11 cellular contexts compared by ENCODE assay signal in the genomic region with DNA sequence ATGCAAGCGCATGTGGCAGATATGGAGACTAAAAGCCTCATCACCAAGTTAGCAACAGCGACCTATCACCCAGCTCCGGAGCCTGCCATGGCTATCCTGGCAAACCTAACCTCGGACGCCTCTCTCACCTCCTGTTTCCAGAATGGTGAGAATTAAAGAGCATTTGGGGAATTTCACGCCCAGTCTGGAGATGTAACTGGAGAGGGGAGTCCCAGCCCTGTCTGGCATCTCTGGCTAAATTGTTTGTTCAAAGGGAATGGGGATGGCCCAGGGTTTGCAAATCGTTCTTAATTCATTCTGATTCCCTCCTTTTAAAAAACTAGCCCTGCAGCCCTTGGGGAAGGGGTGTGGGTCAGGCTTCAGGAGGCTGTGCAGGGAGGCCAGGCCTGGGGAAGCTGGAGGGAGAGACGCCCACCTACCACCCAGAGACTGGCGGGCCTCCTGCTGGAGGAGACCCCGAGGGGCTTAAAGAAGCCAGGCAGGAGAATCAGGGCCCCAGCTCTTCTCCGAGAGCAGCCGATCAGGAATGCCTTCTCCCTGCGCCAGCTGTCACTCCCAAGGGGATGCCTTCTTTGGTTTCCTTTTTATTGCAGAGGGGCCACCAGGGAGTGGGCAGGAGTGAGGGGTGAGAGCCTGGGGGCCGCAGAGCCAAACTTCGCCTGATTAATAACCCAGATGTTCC. TPM values are rescaled to one million over a fixed set of nuclear protein-coding genes. Genes with fewer than 3 reads are reported as not detected.
DNase-seq lines count a peak whose midpoint lies in the region; ATAC-seq and TF ChIP-seq lines count a peak whose summit lies in the region.
"Had no signal": no experiment of that assay in that cellular context is flagged by ENCODE, and none has a peak within 500 bp of the region (broad histone marks: within the 10 kb centered on the region; RNA-seq: fewer than 3 reads in every experiment).

No MANE protein-coding gene starts in this region.

- peak overlapping the region; percentile 88 for H4K91ac ChIP-seq in trophoblast cell (ENCODE audit: low read depth, low read length)

- H2BK12ac ChIP-seq in trophoblast cell (ENCODE audit: low read length) = peak overlapping the region; percentile 78

- H3K27me3 ChIP-seq in BE2C (peaks cover 3% of the 10 kb centered on the region; the same call in 1 of the 2 replicates), NT2/D1 (ENCODE audit: insufficient read depth, insufficient read length) (peaks cover 9% of the 10 kb centered on the region), trophoblast cell (ENCODE audit: insufficient read depth, low read length) (no peaks in the 10 kb centered on the region)
- H3K27me3 ChIP-seq: foreskin keratinocyte had no signal

- peak overlapping the region; percentile 54 for H4K12ac ChIP-seq in trophoblast cell (ENCODE audit: low read depth, low read length)

- TF ChIP-seq CTCF in BE2C (IDR thresholded peaks at IDR 0.05; ENCODE audit: low read depth, low read length) (no peak), fibroblast of the aortic adventitia (IDR thresholded peaks at IDR 0.05; ENCODE audit: insufficient read depth, low read length) (no peak)

- H2AK5ac ChIP-seq in trophoblast cell (ENCODE audit: low read length) = peak overlapping the region; percentile 65

- H3K79me1 ChIP-seq in trophoblast cell (ENCODE audit: low read length) = peaks cover 29% of the 10 kb centered on the region

- H3K79me2 ChIP-seq in trophoblast cell (ENCODE audit: control insufficient read depth, insufficient read depth, low read length, poor library complexity) = peaks cover 31% of the 10 kb centered on the region

- H3K4ac ChIP-seq in trophoblast cell (ENCODE audit: low read depth, low read length) = peak overlapping the region; percentile 41

- peak overlapping the region; percentile 72 for H4K8ac ChIP-seq in trophoblast cell (ENCODE audit: low read depth, low read length)

- no CpG with 5 or more reads among the region's 15 CpGs for WGBS in trophoblast cell (ENCODE audit: extremely low coverage, insufficient coverage, insufficient read length)

- peak overlapping the region; percentile 63 for H2BK5ac ChIP-seq in trophoblast cell (ENCODE audit: low read depth, low read length, poor library complexity)

- H3K9ac ChIP-seq in NT2/D1 (ENCODE audit: insufficient read length, low read depth) = peak overlapping the region; percentile 80
- H3K9ac ChIP-seq in trophoblast cell (ENCODE audit: low read length) = peak overlapping the region; percentile 60

- peak overlapping the region; percentile 50 for H2AFZ ChIP-seq in trophoblast cell (ENCODE audit: insufficient read depth, low read length, poor library complexity)

- H3K4me1 ChIP-seq in BE2C = peaks cover 24% of the 10 kb centered on the region
- H3K4me1 ChIP-seq in NT2/D1 (ENCODE audit: insufficient read depth, insufficient read length) = peaks cover 30% of the 10 kb centered on the region
- peaks cover 28 to 30% of the 10 kb centered on the region in 2 experiments for H3K4me1 ChIP-seq in trophoblast cell (ENCODE audit: control insufficient read depth in 1 of 2, insufficient read depth in 2 of 2, low read length in 2 of 2)

- H3K9me3 ChIP-seq in BE2C (no peaks in the 10 kb centered on the region), NT2/D1 (ENCODE audit: insufficient read depth, low read length) (no peaks in the 10 kb centered on the region), trophoblast cell (ENCODE audit: insufficient read depth, low read depth, low read length) (peaks cover 3% of the 10 kb centered on the region)

- peak overlapping the region; percentile 46 for H3K4me2 ChIP-seq in trophoblast cell (ENCODE audit: low read length)

- H3K23ac ChIP-seq in trophoblast cell (ENCODE audit: low read length) = no peak overlapping the region

- H3K36me3 ChIP-seq in BE2C (no peaks in the 10 kb centered on the region), NT2/D1 (ENCODE audit: insufficient read depth, insufficient read length, low read length) (peaks cover 26% of the 10 kb centered on the region), trophoblast cell (ENCODE audit: control insufficient read depth in 1 of 2, insufficient read depth in 2 of 2, low read length in 2 of 2) (peaks cover 12 to 19% of the 10 kb centered on the region in 2 experiments)

- peak overlapping the region; percentile 72 for H3K14ac ChIP-seq in trophoblast cell (ENCODE audit: low read length)

- peak overlapping the region; percentile 50 for H3K4me3 ChIP-seq in BE2C (ENCODE audit: low read depth, low read length)
- H3K4me3 ChIP-seq in NT2/D1 (ENCODE audit: insufficient read length, low read depth) = peak overlapping the region; percentile 41
- H3K4me3 ChIP-seq in fibroblast of the aortic adventitia (ENCODE audit: low read depth, low read length) = peak overlapping the region; percentile 47
- H3K4me3 ChIP-seq in trophoblast cell (ENCODE audit: low read depth, low read length) = no peak overlapping the region

- H3K27ac ChIP-seq in trophoblast cell (ENCODE audit: low read depth, low read length) = peak overlapping the region; percentile 56
- H3K27ac ChIP-seq: foreskin keratinocyte had no signal

- peak overlapping the region; percentile 75 for H2BK120ac ChIP-seq in trophoblast cell (ENCODE audit: insufficient read depth, low read length, poor library complexity)

- DNase-seq in BE2C = no peak
- DNase-seq in NT2/D1 (ENCODE audit: low read depth, low spot score) = no peak
- DNase-seq in fibroblast of the aortic adventitia (ENCODE audit: low read depth) = peak; percentile 33
- no peak for DNase-seq in trophoblast cell
- DNase-seq in stimulated activated CD4-positive, alpha-beta T cell treated with anti-CD3 and anti-CD28 coated beads, Interleukin-2, amount 100 ng/mL, for 24 hours = no peak
- DNase-seq in NCI-H446 (lab: John Stamatoyannopoulos, UW) = no peak
- DNase-seq: Kasumi-1; NK-92 treated with Interleukin-12 subunit alpha and Interleukin-12 subunit beta, amount 100 ng/mL, for 24 hours had no signal

- ATAC-seq in HG03159 (IDR thresholded peaks at IDR 0.05; ENCODE audit: unreplicated experiment) (no peak), HG02870 (IDR thresholded peaks at IDR 0.05; ENCODE audit: unreplicated experiment) (no peak)

- H3K18ac ChIP-seq in trophoblast cell (ENCODE audit: low read length) = peak overlapping the region; percentile 65

RNA-seq across cellular contexts. Expression of gene COL5A1, which starts 1.0 kb away (rescaled TPM):
- polyA plus RNA-seq in BE2C (2012; ENCODE audit: insufficient read depth, insufficient read length, low read depth) = 2.0 TPM
- 171 and 188 TPM in 2 replicates for total RNA-seq in fibroblast of the aortic adventitia (ENCODE audit: low replicate concordance)
- polyA plus RNA-seq in trophoblast cell (2013) = 431 and 476 TPM in 2 replicates
